In genomic region chr5:87900419-87900818, GRCh38 we compare ENCODE assay signal across 30 cellular contexts.
A peak's percentile ranks its signal among the peaks of the same experiment; 100 is the strongest.
DNase-seq lines count a peak whose midpoint lies in the region; ATAC-seq and TF ChIP-seq lines count a peak whose summit lies in the region.
"Had no signal": no experiment of that assay in that cellular context is flagged by ENCODE, and none has a peak within 500 bp of the region (broad histone marks: within the 10 kb centered on the region; RNA-seq: fewer than 3 reads in every experiment).

No MANE protein-coding gene starts in this region.

- H3K79me2 ChIP-seq in hepatocyte: no peaks in the 10 kb centered on the region

- H3K9me3 ChIP-seq in BLaER1 treated with 17β-estradiol and CSF1 and Interleukin-3, amounts not matched to agents 10 nM and 100 nM (replicated peaks in 1 of 11): no peaks in the 10 kb centered on the region
- H3K9me3 ChIP-seq in psoas muscle (no peaks in the 10 kb centered on the region), hepatocyte (ENCODE audit: low read depth) (no peaks in the 10 kb centered on the region)
- H3K9me3 ChIP-seq: BE2C, body of pancreas, SK-N-SH had no signal

- H3K4me3 Mint-ChIP-seq in T-helper 2 cell treated with Interferon-gamma antibody and Interleukin-4, amounts not matched to agents 5 μg/mL and 100 μg/mL, for 36 hours: no peak overlapping the region
- H3K4me3 Mint-ChIP-seq: activated CD4-positive, alpha-beta T cell treated with anti-CD3 and anti-CD28 coated beads for 36 hours; activated naive CD8-positive, alpha-beta T cell treated with anti-CD3 and anti-CD28 coated beads, Interleukin-2, amount 50 U/mL, for 24 hours; mesothelial cell of epicardium; naive thymus-derived CD4-positive, alpha-beta T cell; T-helper 17 cell had no signal

- WGBS in psoas muscle, 3 donors: 63 to 66% (median 65%) methylated on average over 2 of the region's 2 CpGs
- WGBS in hepatocyte (ENCODE audit: low lambda C conversion rate, missing lambda C conversion rate): 77% methylated on average over 2 of the region's 2 CpGs

- peak overlapping the region in 10 of 11 experiments; percentile 10 to 72 (median 48); a peak in 13 of 22 replicates for H3K27ac ChIP-seq in BLaER1 treated with 17β-estradiol and CSF1 and Interleukin-3, amounts not matched to agents 10 nM and 100 nM
- peak overlapping the region; percentile 26 for H3K27ac ChIP-seq in psoas muscle
- no peak overlapping the region for H3K27ac ChIP-seq in hepatocyte
- H3K27ac ChIP-seq: body of pancreas, epithelial cell of prostate, KMS-11, RWPE1 had no signal

- H3K36me3 Mint-ChIP-seq in T-helper 2 cell treated with Interferon-gamma antibody and Interleukin-4, amounts not matched to agents 5 μg/mL and 100 μg/mL, for 36 hours (ENCODE audit: low read depth): no peaks in the 10 kb centered on the region
- H3K36me3 Mint-ChIP-seq: mesothelial cell of epicardium; naive thymus-derived CD4-positive, alpha-beta T cell had no signal

- DNase-seq in RPMI7951 (ENCODE audit: low read depth): peak; percentile 29
- DNase-seq in fibroblast of villous mesenchyme (ENCODE audit: low read depth): peak; percentile 13
- DNase-seq in psoas muscle: no peak
- no peak for DNase-seq in hepatocyte (ENCODE audit: low spot score)
- DNase-seq in T-helper 2 cell treated with Interferon-gamma antibody and Interleukin-4, amounts not matched to agents 5 μg/mL and 100 μg/mL, for 36 hours (ENCODE audit: low spot score): no peak
- DNase-seq in C1 segment of cervical spinal cord (lab: John Stamatoyannopoulos, UW): no peak
- DNase-seq: ACHN; activated CD4-positive, alpha-beta T cell treated with anti-CD3 and anti-CD28 coated beads for 36 hours; activated gamma-delta T cell; activated naive CD8-positive, alpha-beta T cell treated with anti-CD3 and anti-CD28 coated beads, Interleukin-2, amount 50 U/mL, for 24 hours; BE2C; COR-L47; DND-41; HCEC 1CT; left colon; MV-4-11; naive thymus-derived CD4-positive, alpha-beta T cell; NCI-H1436 treated with DMSO at 0.1 percent for 48 hours; NCI-H345; NCI-H748 treated with DMSO at 0.1 percent for 48 hours; SK-N-SH; stimulated activated CD4-positive, alpha-beta T cell treated with anti-CD3 and anti-CD28 coated beads, Interleukin-2, amount 100 ng/mL, for 24 hours; T-helper 17 cell had no signal

- H3K27ac Mint-ChIP-seq in T-helper 2 cell treated with Interferon-gamma antibody and Interleukin-4, amounts not matched to agents 5 μg/mL and 100 μg/mL, for 36 hours: no peak overlapping the region
- H3K27ac Mint-ChIP-seq: activated CD4-positive, alpha-beta T cell treated with anti-CD3 and anti-CD28 coated beads for 36 hours; activated naive CD8-positive, alpha-beta T cell treated with anti-CD3 and anti-CD28 coated beads, Interleukin-2, amount 50 U/mL, for 24 hours; mesothelial cell of epicardium; naive thymus-derived CD4-positive, alpha-beta T cell; T-helper 17 cell had no signal

- H3K9me2 ChIP-seq in hepatocyte (replicated peaks; ENCODE audit: insufficient read depth): no peaks in the 10 kb centered on the region
- H3K9me2 ChIP-seq: SK-N-SH had no signal

- intact Hi-C loops in psoas muscle (cut with DNase I): no loop called here

- no peak for TF ChIP-seq CTCF in fibroblast of villous mesenchyme (IDR thresholded peaks at IDR 0.05; ENCODE audit: insufficient read depth, low read depth, low read length)
- TF ChIP-seq CTCF in psoas muscle (IDR thresholded peaks at IDR 0.05): no peak
- TF ChIP-seq CTCF in hepatocyte (IDR thresholded peaks at IDR 0.05; ENCODE audit: poor library complexity): no peak

- H3K9me3 Mint-ChIP-seq in T-helper 2 cell treated with Interferon-gamma antibody and Interleukin-4, amounts not matched to agents 5 μg/mL and 100 μg/mL, for 36 hours: no peaks in the 10 kb centered on the region
- H3K9me3 Mint-ChIP-seq: mesothelial cell of epicardium had no signal

- no peak overlapping the region for H2AFZ ChIP-seq in hepatocyte

- H3K9ac ChIP-seq in BLaER1 treated with 17β-estradiol and CSF1 and Interleukin-3, amounts not matched to agents 10 nM and 100 nM: no peak overlapping the region; a peak in 2 of 22 replicates
- H3K9ac ChIP-seq: KMS-11, SK-N-SH had no signal

- no peaks in the 10 kb centered on the region for H3K27me3 Mint-ChIP-seq in T-helper 2 cell treated with Interferon-gamma antibody and Interleukin-4, amounts not matched to agents 5 μg/mL and 100 μg/mL, for 36 hours (ENCODE audit: low read depth)
- H3K27me3 Mint-ChIP-seq: T-helper 17 cell had no signal

- no peak overlapping the region for H3K4me3 ChIP-seq in BLaER1 treated with 17β-estradiol and CSF1 and Interleukin-3, amounts not matched to agents 10 nM and 100 nM
- H3K4me3 ChIP-seq in fibroblast of villous mesenchyme (ENCODE audit: low read depth, low read length): no peak overlapping the region
- H3K4me3 ChIP-seq in psoas muscle: no peak overlapping the region
- no peak overlapping the region for H3K4me3 ChIP-seq in hepatocyte
- H3K4me3 ChIP-seq: body of pancreas had no signal

- H4K20me1 ChIP-seq in BLaER1 treated with 17β-estradiol and CSF1 and Interleukin-3, amounts not matched to agents 10 nM and 100 nM: no peaks in the 10 kb centered on the region
- H4K20me1 ChIP-seq in hepatocyte (ENCODE audit: insufficient read depth, poor library complexity, severe bottlenecking): no peaks in the 10 kb centered on the region

- peak overlapping the region; percentile 46 to 81 (median 70); a peak in 21 of 22 replicates for H3K4me2 ChIP-seq in BLaER1 treated with 17β-estradiol and CSF1 and Interleukin-3, amounts not matched to agents 10 nM and 100 nM
- H3K4me2 ChIP-seq in hepatocyte: no peak overlapping the region
- H3K4me2 ChIP-seq: KMS-11, SK-N-SH had no signal

- ATAC-seq in psoas muscle (peak in 1 of 4 donors; percentile 26), HG03521 (IDR thresholded peaks at IDR 0.05; ENCODE audit: unreplicated experiment) (no peak)
- ATAC-seq: activated CD4-positive, alpha-beta T cell treated with anti-CD3 and anti-CD28 coated beads for 36 hours; activated naive CD8-positive, alpha-beta T cell treated with anti-CD3 and anti-CD28 coated beads, Interleukin-2, amount 50 U/mL, for 24 hours; left colon; naive thymus-derived CD4-positive, alpha-beta T cell; T-helper 17 cell had no signal

- H3K27me3 ChIP-seq in BLaER1 treated with 17β-estradiol and CSF1 and Interleukin-3, amounts not matched to agents 10 nM and 100 nM: no peaks in the 10 kb centered on the region
- H3K27me3 ChIP-seq in psoas muscle (ENCODE audit: insufficient read depth in 3 of 3, low read length in 2 of 3): no peaks in the 10 kb centered on the region
- H3K27me3 ChIP-seq in hepatocyte: no peaks in the 10 kb centered on the region
- H3K27me3 ChIP-seq: BE2C, body of pancreas had no signal

- peaks cover 20 to 28% (median 24%) of the 10 kb centered on the region in 10 experiments for H3K4me1 ChIP-seq in BLaER1 treated with 17β-estradiol and CSF1 and Interleukin-3, amounts not matched to agents 10 nM and 100 nM
- no peaks in the 10 kb centered on the region for H3K4me1 ChIP-seq in psoas muscle
- H3K4me1 ChIP-seq in hepatocyte (ENCODE audit: insufficient read depth): no peaks in the 10 kb centered on the region
- H3K4me1 ChIP-seq: BE2C, body of pancreas had no signal

- no peaks in the 10 kb centered on the region for H3K36me3 ChIP-seq in BLaER1 treated with 17β-estradiol and CSF1 and Interleukin-3, amounts not matched to agents 10 nM and 100 nM
- no peaks in the 10 kb centered on the region for H3K36me3 ChIP-seq in psoas muscle (ENCODE audit: insufficient read depth in 1 of 2, low read depth in 1 of 2)
- no peaks in the 10 kb centered on the region for H3K36me3 ChIP-seq in hepatocyte (replicated peaks; ENCODE audit: insufficient read depth, low read depth)
- H3K36me3 ChIP-seq: BE2C had no signal

- H3K4me1 Mint-ChIP-seq in T-helper 2 cell treated with Interferon-gamma antibody and Interleukin-4, amounts not matched to agents 5 μg/mL and 100 μg/mL, for 36 hours (ENCODE audit: low read depth): no peaks in the 10 kb centered on the region
- H3K4me1 Mint-ChIP-seq: activated CD4-positive, alpha-beta T cell treated with anti-CD3 and anti-CD28 coated beads for 36 hours; activated naive CD8-positive, alpha-beta T cell treated with anti-CD3 and anti-CD28 coated beads, Interleukin-2, amount 50 U/mL, for 24 hours; mesothelial cell of epicardium; naive thymus-derived CD4-positive, alpha-beta T cell; T-helper 17 cell had no signal

Comparison
In these comparisons a context has a peak if more than half of its experiments do, and no peak if none do; other contexts are left out.
1. DNase-seq: peak in RPMI7951 (single experiment) and fibroblast of villous mesenchyme (single experiment); none in psoas muscle (0 of 2), hepatocyte (single experiment), T-helper 2 cell treated with Interferon-gamma antibody and Interleukin-4, amounts not matched to agents 5 μg/mL and 100 μg/mL, for 36 hours (single experiment) and C1 segment of cervical spinal cord (0 of 14).